8 cellular contexts compared by ENCODE assay signal in the genomic region with DNA sequence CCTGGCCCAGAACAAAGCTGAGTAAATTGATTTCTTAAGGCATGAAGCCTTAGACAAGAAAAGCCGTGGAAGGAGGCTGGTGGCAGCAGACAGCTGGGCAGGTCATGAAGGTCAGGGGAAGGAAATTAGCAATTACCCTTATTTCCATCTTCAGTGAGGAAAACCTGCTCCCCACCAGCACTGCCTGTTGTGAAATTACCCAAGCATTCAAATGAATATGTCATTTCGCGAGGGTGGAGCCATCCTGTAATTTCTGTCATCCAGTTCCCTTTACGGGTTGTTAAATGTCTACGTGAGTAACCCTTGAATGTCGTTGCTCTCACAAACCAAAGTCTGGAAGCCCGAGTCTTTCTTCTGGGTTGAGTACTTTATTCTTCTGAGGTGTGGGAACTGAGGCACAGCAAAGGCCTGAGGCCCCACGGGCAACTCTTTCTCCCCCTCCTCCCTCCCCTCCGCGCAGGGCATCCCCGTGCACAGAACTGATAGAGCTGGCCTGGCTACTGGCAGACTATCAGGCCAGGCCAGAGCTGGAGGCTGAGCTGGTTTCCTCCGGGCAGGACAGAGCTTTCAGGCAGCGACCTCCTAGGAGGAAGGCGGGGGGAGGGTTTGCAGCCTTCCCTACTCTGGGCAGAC. TPM values are rescaled to one million over a fixed set of nuclear protein-coding genes. Genes with fewer than 3 reads are reported as not detected.
A peak's percentile ranks its signal among the peaks of the same experiment; 100 is the strongest.
DNase-seq lines count a peak whose midpoint lies in the region; ATAC-seq lines count a peak whose summit lies in the region.

No MANE protein-coding gene starts in this region.

- peak; percentile 40 for ATAC-seq in activated CD4-positive, alpha-beta T cell treated with anti-CD3 and anti-CD28 coated beads for 36 hours
- peak; percentile 37 for ATAC-seq in stimulated activated naive CD8-positive, alpha-beta T cell treated with anti-CD3 and anti-CD28 coated beads, Interleukin-15, amount 100 ng/mL, for 72 hours
- ATAC-seq in HG02884 (IDR thresholded peaks at IDR 0.05; ENCODE audit: unreplicated experiment) = no peak

- H3K27ac Mint-ChIP-seq in activated CD4-positive, alpha-beta T cell treated with anti-CD3 and anti-CD28 coated beads for 36 hours = peak overlapping the region; percentile 55
- H3K27ac Mint-ChIP-seq in IgD-negative memory B cell = peak overlapping the region in 2 of 3 donors; percentile 9 to 48
- H3K27ac Mint-ChIP-seq in stimulated activated naive CD8-positive, alpha-beta T cell treated with anti-CD3 and anti-CD28 coated beads, Interleukin-15, amount 100 ng/mL, for 72 hours = peak overlapping the region in 1 of 2 donors; percentile 79

- H3K4me1 Mint-ChIP-seq in activated CD4-positive, alpha-beta T cell treated with anti-CD3 and anti-CD28 coated beads for 36 hours = peaks cover 15% of the 10 kb centered on the region
- H3K4me1 Mint-ChIP-seq in IgD-negative memory B cell = peaks cover 8 to 12% (median 11%) of the 10 kb centered on the region in 3 donors
- peaks cover 16% of the 10 kb centered on the region for H3K4me1 Mint-ChIP-seq in stimulated activated naive CD8-positive, alpha-beta T cell treated with anti-CD3 and anti-CD28 coated beads, Interleukin-15, amount 100 ng/mL, for 72 hours

- CTCF ChIA-PET in activated CD4-positive, alpha-beta T cell treated with anti-CD3 and anti-CD28 coated beads for 36 hours (lab: Charles Lee) = interaction anchor here (0.6 to 10.1 kb wide), 33 partner anchors 8 to 837 kb away, joined by 3 to 95 read pairs (median 3); a partner anchor contains a TSS

- H3K9me3 Mint-ChIP-seq in activated CD4-positive, alpha-beta T cell treated with anti-CD3 and anti-CD28 coated beads for 36 hours (ENCODE audit: low read depth) = no peaks in the 10 kb centered on the region
- no peaks in the 10 kb centered on the region for H3K9me3 Mint-ChIP-seq in IgD-negative memory B cell
- H3K9me3 Mint-ChIP-seq in stimulated activated naive CD8-positive, alpha-beta T cell treated with anti-CD3 and anti-CD28 coated beads, Interleukin-15, amount 100 ng/mL, for 72 hours = no peaks in the 10 kb centered on the region

- no peaks in the 10 kb centered on the region for H3K36me3 Mint-ChIP-seq in activated CD4-positive, alpha-beta T cell treated with anti-CD3 and anti-CD28 coated beads for 36 hours (ENCODE audit: low read depth)
- H3K36me3 Mint-ChIP-seq in IgD-negative memory B cell = no peaks in the 10 kb centered on the region

- peak overlapping the region; percentile 43 for H3K4me3 Mint-ChIP-seq in activated CD4-positive, alpha-beta T cell treated with anti-CD3 and anti-CD28 coated beads for 36 hours
- H3K4me3 Mint-ChIP-seq in IgD-negative memory B cell = peak overlapping the region; percentile 75 to 93 (median 85)
- H3K4me3 Mint-ChIP-seq in stimulated activated naive CD8-positive, alpha-beta T cell treated with anti-CD3 and anti-CD28 coated beads, Interleukin-15, amount 100 ng/mL, for 72 hours = peak overlapping the region; percentile 66 to 71

- POLR2A ChIA-PET in activated CD4-positive, alpha-beta T cell treated with anti-CD3 and anti-CD28 coated beads for 36 hours (lab: Charles Lee) = no interaction called here

- intact Hi-C loops in activated CD4-positive, alpha-beta T cell treated with anti-CD3 and anti-CD28 coated beads for 36 hours (cut with DNase I, micrococcal nuclease) = loop anchor here (1.0 to 10.0 kb wide), 12 partner anchors 30 to 838 kb away; a partner anchor contains a TSS

- peaks cover 7% of the 10 kb centered on the region for H3K27me3 Mint-ChIP-seq in activated CD4-positive, alpha-beta T cell treated with anti-CD3 and anti-CD28 coated beads for 36 hours
- no peaks in the 10 kb centered on the region for H3K27me3 Mint-ChIP-seq in IgD-negative memory B cell
- peaks cover 9% of the 10 kb centered on the region for H3K27me3 Mint-ChIP-seq in stimulated activated naive CD8-positive, alpha-beta T cell treated with anti-CD3 and anti-CD28 coated beads, Interleukin-15, amount 100 ng/mL, for 72 hours

- DNase-seq in activated CD4-positive, alpha-beta T cell treated with anti-CD3 and anti-CD28 coated beads for 36 hours = peak; percentile 42
- DNase-seq in activated CD4-positive, alpha-beta T cell treated with anti-CD3 and anti-CD28 coated beads, Interleukin-2, amount 50 U/mL, for 48 hours = no peak
- peak; percentile 38 for DNase-seq in amniotic epithelial cell (ENCODE audit: low read depth)
- peak; percentile 50 for DNase-seq in iris pigment epithelial cell (ENCODE audit: low read depth)
- no peak for DNase-seq in stimulated activated naive CD8-positive, alpha-beta T cell treated with anti-CD3 and anti-CD28 coated beads, Interleukin-15, amount 100 ng/mL, for 72 hours
- no peak for DNase-seq in epidermal melanocyte (ENCODE audit: insufficient read length, low spot score)

RNA-seq across cellular contexts. Expression of a gene that starts 22.0 kb away (rescaled TPM):
- 10 to 100 TPM; 32.6 to 41.0 TPM for total RNA-seq in activated CD4-positive, alpha-beta T cell treated with anti-CD3 and anti-CD28 coated beads for 36 hours
- polyA plus RNA-seq in IgD-negative memory B cell = 25.1 TPM

RNA-seq across cellular contexts. Expression of a gene that starts 29.7 kb away (rescaled TPM):
- total RNA-seq in activated CD4-positive, alpha-beta T cell treated with anti-CD3 and anti-CD28 coated beads for 36 hours = 10 to 100 TPM; 27.0 to 36.4 TPM
- polyA plus RNA-seq in IgD-negative memory B cell = 16.0 TPM

Comparison
In these comparisons a context has a peak if more than half of its experiments do, and no peak if none do; other contexts are left out.
1. DNase-seq: peak in activated CD4-positive, alpha-beta T cell treated with anti-CD3 and anti-CD28 coated beads for 36 hours (single experiment), amniotic epithelial cell (single experiment) and iris pigment epithelial cell (single experiment); none in activated CD4-positive, alpha-beta T cell treated with anti-CD3 and anti-CD28 coated beads, Interleukin-2, amount 50 U/mL, for 48 hours (0 of 2), stimulated activated naive CD8-positive, alpha-beta T cell treated with anti-CD3 and anti-CD28 coated beads, Interleukin-15, amount 100 ng/mL, for 72 hours (0 of 2) and epidermal melanocyte (single experiment).
2. Peak in every context shown above with its lines, with median percentiles within 50 percentile points of each other: H3K4me3 Mint-ChIP-seq.